1 cellular context compared by ENCODE assay signal in genomic region chr2:113067681-113068080, GRCh38.
TF ChIP-seq lines count a peak whose summit lies in the region.

IL1F10 (plus strand) TSS chr2:113067970; CDS start chr2:113072739, 4,769 bp downstream.

TF ChIP-seq in SK-N-SH, 30 proteins besides CTCF, POLR2A, EP300 and RAD21 (continued from another document):
- TF ChIP-seq JUND (IDR thresholded peaks at IDR 0.05): no peak
- TF ChIP-seq TAF1 (IDR thresholded peaks at IDR 0.05; ENCODE audit: borderline replicate concordance, low read depth, low read length): no peak
TF ChIP-seq in SK-N-SH: peak in this region for 0.
